ENCODE assay signal across 15 cellular contexts in the genomic region with DNA sequence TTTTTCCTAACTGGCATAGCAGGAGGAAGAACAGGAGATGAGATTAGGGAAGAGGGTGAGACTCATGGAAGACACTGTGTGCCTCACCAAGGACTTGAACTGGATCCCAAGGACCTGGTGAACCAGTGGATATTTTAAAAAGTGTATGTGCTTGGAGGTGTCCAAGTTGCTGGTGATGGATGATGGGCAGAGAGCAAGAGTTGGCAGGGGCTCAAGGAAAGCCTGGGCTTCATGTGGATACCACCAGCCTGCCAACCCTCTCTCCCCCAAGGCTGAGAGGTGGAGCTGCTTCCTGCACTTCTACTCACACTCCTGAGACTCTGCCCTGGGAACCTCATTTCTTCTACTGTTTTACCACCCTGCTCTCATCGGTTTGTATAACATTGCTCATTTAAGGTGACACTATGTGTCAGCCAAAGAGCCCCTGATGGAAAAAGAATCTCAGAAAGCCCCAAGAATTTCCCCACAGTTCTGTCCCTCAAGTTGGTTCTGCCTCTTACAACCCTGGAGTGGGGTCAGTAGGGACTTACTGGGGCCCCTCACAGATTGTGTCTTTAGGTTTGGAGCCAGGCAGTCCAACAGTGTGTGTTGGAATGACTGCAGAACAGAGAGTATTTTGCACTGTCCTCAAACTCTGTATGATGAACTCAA. TPM values are rescaled to one million over a fixed set of nuclear protein-coding genes. Genes with fewer than 3 reads are reported as not detected.
DNase-seq lines count a peak whose midpoint lies in the region; ATAC-seq and TF ChIP-seq lines count a peak whose summit lies in the region.
"Had no signal": no experiment of that assay in that cellular context is flagged by ENCODE, and none has a peak within 500 bp of the region (broad histone marks: within the 10 kb centered on the region; RNA-seq: fewer than 3 reads in every experiment).

No MANE protein-coding gene starts in this region.

- no peaks in the 10 kb centered on the region for H3K9me3 Mint-ChIP-seq in naive thymus-derived CD4-positive, alpha-beta T cell
- no peaks in the 10 kb centered on the region for H3K9me3 Mint-ChIP-seq in progenitor cell of endocrine pancreas (ENCODE audit: low read depth)
- H3K9me3 Mint-ChIP-seq: neural crest cell had no signal

- H3K27ac Mint-ChIP-seq in naive thymus-derived CD4-positive, alpha-beta T cell: peak overlapping the region in 6 of 9 donors; percentile 4 to 70 (median 40)
- no peak overlapping the region for H3K27ac Mint-ChIP-seq in progenitor cell of endocrine pancreas

- no peaks in the 10 kb centered on the region for H3K9me3 ChIP-seq in naive thymus-derived CD4-positive, alpha-beta T cell (ENCODE audit: control insufficient read depth in 2 of 3, low read length in 3 of 3)
- H3K9me3 ChIP-seq in MG63: no peaks in the 10 kb centered on the region
- H3K9me3 ChIP-seq: tibial nerve had no signal

- POLR2A ChIA-PET in naive thymus-derived CD4-positive, alpha-beta T cell (lab: Charles Lee): interaction anchor here (0.6 kb wide), 1 partner anchor 479 kb away, joined by 3 read pairs; no protein-coding TSS in a partner anchor

- intact Hi-C loops in naive thymus-derived CD4-positive, alpha-beta T cell (cut with micrococcal nuclease): loop anchor here in 1 of 2 donors (1.0 to 2.0 kb wide), 2 partner anchors 11 to 17 kb away; no protein-coding TSS in a partner anchor

- ATAC-seq in GM21529 (IDR thresholded peaks at IDR 0.05; ENCODE audit: unreplicated experiment) (peak; percentile 75), HG03442 (IDR thresholded peaks at IDR 0.05; ENCODE audit: unreplicated experiment) (peak; percentile 72), left lobe of liver (no peak)
- no peak for ATAC-seq in naive thymus-derived CD4-positive, alpha-beta T cell

- CTCF ChIA-PET in naive thymus-derived CD4-positive, alpha-beta T cell (lab: Charles Lee): no interaction called here

- H3K36me3 ChIP-seq in naive thymus-derived CD4-positive, alpha-beta T cell (ENCODE audit: control insufficient read depth in 2 of 3, insufficient read depth in 3 of 3, low read length in 3 of 3): no peaks in the 10 kb centered on the region
- no peaks in the 10 kb centered on the region for H3K36me3 ChIP-seq in MG63
- H3K36me3 ChIP-seq: tibial nerve had no signal

- H3K27ac ChIP-seq in naive thymus-derived CD4-positive, alpha-beta T cell (ENCODE audit: low read depth, low read length): no peak overlapping the region
- H3K27ac ChIP-seq: 22Rv1, tibial nerve had no signal

- H3K4me1 Mint-ChIP-seq in naive thymus-derived CD4-positive, alpha-beta T cell: peaks cover 17 to 55% (median 34%) of the 10 kb centered on the region in 7 donors
- peaks cover 17% of the 10 kb centered on the region for H3K4me1 Mint-ChIP-seq in progenitor cell of endocrine pancreas (ENCODE audit: low read depth)

- H3K4me3 Mint-ChIP-seq in naive thymus-derived CD4-positive, alpha-beta T cell: peak overlapping the region in 1 of 10 donors; percentile 11
- no peak overlapping the region for H3K4me3 Mint-ChIP-seq in progenitor cell of endocrine pancreas (ENCODE audit: low read depth)
- H3K4me3 Mint-ChIP-seq: neural crest cell had no signal

- DNase-seq in DMS 273 (lab: John Stamatoyannopoulos, UW; ENCODE audit: unreplicated experiment): peak; percentile 17
- DNase-seq in DMS 273 treated with DMSO at 0.1 percent for 48 hours (lab: John Stamatoyannopoulos, UW): no peak
- DNase-seq in naive thymus-derived CD4-positive, alpha-beta T cell: no peak
- DNase-seq in left lobe of liver (ENCODE audit: low spot score): no peak
- DNase-seq in progenitor cell of endocrine pancreas (ENCODE audit: low spot score, unreplicated experiment): no peak
- DNase-seq in MG63: no peak
- DNase-seq: HCEC 1CT; NCI-H82; stimulated activated CD4-positive, alpha-beta T cell treated with anti-CD3 and anti-CD28 coated beads, Interleukin-1b, Interleukin-23, amount 100 ng/mL, for 48 hours; T-helper 1 cell had no signal

- H3K4me3 ChIP-seq in naive thymus-derived CD4-positive, alpha-beta T cell (ENCODE audit: low read length): no peak overlapping the region
- H3K4me3 ChIP-seq in MG63: no peak overlapping the region
- H3K4me3 ChIP-seq: tibial nerve had no signal

- no peaks in the 10 kb centered on the region for H3K27me3 ChIP-seq in naive thymus-derived CD4-positive, alpha-beta T cell (ENCODE audit: control insufficient read depth in 2 of 2, insufficient read depth in 2 of 2, low read length in 2 of 2)
- no peaks in the 10 kb centered on the region for H3K27me3 ChIP-seq in MG63

- no peak for TF ChIP-seq CTCF in progenitor cell of endocrine pancreas (IDR thresholded peaks at IDR 0.05; ENCODE audit: unreplicated experiment)

- peaks cover 0 to 21% of the 10 kb centered on the region in 2 donors for H3K4me1 ChIP-seq in naive thymus-derived CD4-positive, alpha-beta T cell (ENCODE audit: control insufficient read depth in 2 of 2, insufficient read depth in 2 of 2, low read length in 2 of 2)

- no peaks in the 10 kb centered on the region for H3K27me3 Mint-ChIP-seq in naive thymus-derived CD4-positive, alpha-beta T cell
- H3K27me3 Mint-ChIP-seq in progenitor cell of endocrine pancreas: no peaks in the 10 kb centered on the region

- H3K36me3 Mint-ChIP-seq in naive thymus-derived CD4-positive, alpha-beta T cell: no peaks in the 10 kb centered on the region
- H3K36me3 Mint-ChIP-seq in progenitor cell of endocrine pancreas (ENCODE audit: insufficient read depth): no peaks in the 10 kb centered on the region

RNA-seq across cellular contexts. Expression of a gene that starts 56.2 kb away (rescaled TPM):
- total RNA-seq in naive thymus-derived CD4-positive, alpha-beta T cell: 100 to 1,000 TPM in 4 of 5 experiments, 10 to 100 TPM in 1; 93.7 to 283 (median 223) TPM
- polyA plus RNA-seq in naive thymus-derived CD4-positive, alpha-beta T cell: 100 to 1,000 TPM; 253 to 295 TPM
- 30.3 TPM for total RNA-seq in left lobe of liver
- total RNA-seq in progenitor cell of endocrine pancreas: 152 and 172 TPM in 2 replicates
- 20.0 and 25.8 TPM in 2 replicates for total RNA-seq in MG63 (2014; rRNA removed; shearing (Covaris generic); ENCODE audit: low replicate concordance)

Comparison
In these comparisons a context has a peak if more than half of its experiments do, and no peak if none do; other contexts are left out.
1. ATAC-seq: peak in GM21529 (single experiment) and HG03442 (single experiment); none in naive thymus-derived CD4-positive, alpha-beta T cell (single experiment) and left lobe of liver (single experiment).